ENCODE assay signal across 8 cellular contexts in the genomic region with DNA sequence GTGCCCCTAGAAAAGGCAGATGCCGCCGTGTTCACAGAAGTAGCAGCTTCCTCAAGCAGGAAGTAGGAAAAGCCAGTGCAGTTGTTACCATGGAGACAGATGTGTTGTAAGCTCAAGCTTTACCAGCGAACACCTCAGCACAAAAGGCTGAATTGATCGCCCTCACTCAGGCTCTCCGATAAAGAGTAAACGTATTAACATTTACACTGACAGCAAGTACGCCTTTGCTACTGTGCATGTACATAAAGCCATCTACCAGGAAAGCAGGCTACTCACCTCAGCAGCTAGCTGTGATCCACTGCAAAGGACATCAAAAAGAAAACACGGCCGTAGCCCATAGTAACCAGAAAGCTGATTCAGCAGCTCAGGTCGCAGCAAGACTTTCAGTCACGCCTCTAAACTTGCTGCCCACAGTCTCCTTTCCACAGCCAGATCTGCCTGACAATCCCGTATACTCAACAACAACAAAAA.
DNase-seq lines count a peak whose midpoint lies in the region; ATAC-seq and TF ChIP-seq lines count a peak whose summit lies in the region.
"Not testable (repeated sequence)": the region's sequence is repeated elsewhere in the genome, so short reads cannot be mapped to it uniquely, and the experiment has no call there.

No MANE protein-coding gene starts in this region.

- H3K9me3 Mint-ChIP-seq in WTC11 = peaks cover 76% of the 10 kb centered on the region

- peak overlapping the region; percentile 42; the same call in 1 of the 2 replicates for H3K27ac Mint-ChIP-seq in WTC11

- not testable (repeated sequence) for H3K27me3 Mint-ChIP-seq in WTC11 (ENCODE audit: low read depth)

- H3K4me1 Mint-ChIP-seq in WTC11 = peaks cover 65% of the 10 kb centered on the region

- peaks cover 46% of the 10 kb centered on the region for H3K36me3 Mint-ChIP-seq in WTC11

- POLR2A ChIA-PET in WTC11 (lab: Charles Lee) = not testable (repeated sequence)

- not testable (repeated sequence) for ATAC-seq in WTC11

- CTCF ChIA-PET in WTC11 (lab: Charles Lee) = interaction anchor here (1.2 kb wide), 1 partner anchor 71 kb away, joined by 4 read pairs; no protein-coding TSS in a partner anchor

- not testable (repeated sequence) for H3K36me3 ChIP-seq in kidney epithelial cell (ENCODE audit: control insufficient read depth, insufficient read depth, low read length)

- H3K27me3 ChIP-seq in kidney epithelial cell (ENCODE audit: control insufficient read depth, insufficient read depth, low read length) = not testable (repeated sequence)

- not testable (repeated sequence) for TF ChIP-seq CTCF in WTC11 (IDR thresholded peaks at IDR 0.05); kidney epithelial cell (IDR thresholded peaks at IDR 0.05; ENCODE audit: insufficient read depth, low read length, poor library complexity, severe bottlenecking)

- DNase-seq in DMS53 (lab: John Stamatoyannopoulos, UW) (peak; percentile 20), NCI-H2029 (lab: John Stamatoyannopoulos, UW) (peak; percentile 75), kidney epithelial cell (ENCODE audit: low read depth) (peak; percentile 50), retina (peak; percentile 60)
- not testable (repeated sequence) for DNase-seq in WTC11 (ENCODE audit: low spot score)
- DNase-seq in activated T-helper 9 cell treated with anti-CD3 and anti-CD28 coated beads, Interleukin-2, amount 50 U/mL, for 16 hours (ENCODE audit: low read depth) = peak; percentile 17
- DNase-seq in effector CD4-positive, alpha-beta T cell = peak; percentile 23
- DNase-seq in stimulated activated naive CD4-positive, alpha-beta T cell treated with Interleukin-2 at 50 U/mL for 16 hours (lab: John Stamatoyannopoulos, UW) = peak; percentile 33

- H3K4me3 ChIP-seq in kidney epithelial cell (ENCODE audit: low read depth, low read length) = peak overlapping the region; percentile 14

- not testable (repeated sequence) for H3K4me3 Mint-ChIP-seq in WTC11
